In the genomic region with DNA sequence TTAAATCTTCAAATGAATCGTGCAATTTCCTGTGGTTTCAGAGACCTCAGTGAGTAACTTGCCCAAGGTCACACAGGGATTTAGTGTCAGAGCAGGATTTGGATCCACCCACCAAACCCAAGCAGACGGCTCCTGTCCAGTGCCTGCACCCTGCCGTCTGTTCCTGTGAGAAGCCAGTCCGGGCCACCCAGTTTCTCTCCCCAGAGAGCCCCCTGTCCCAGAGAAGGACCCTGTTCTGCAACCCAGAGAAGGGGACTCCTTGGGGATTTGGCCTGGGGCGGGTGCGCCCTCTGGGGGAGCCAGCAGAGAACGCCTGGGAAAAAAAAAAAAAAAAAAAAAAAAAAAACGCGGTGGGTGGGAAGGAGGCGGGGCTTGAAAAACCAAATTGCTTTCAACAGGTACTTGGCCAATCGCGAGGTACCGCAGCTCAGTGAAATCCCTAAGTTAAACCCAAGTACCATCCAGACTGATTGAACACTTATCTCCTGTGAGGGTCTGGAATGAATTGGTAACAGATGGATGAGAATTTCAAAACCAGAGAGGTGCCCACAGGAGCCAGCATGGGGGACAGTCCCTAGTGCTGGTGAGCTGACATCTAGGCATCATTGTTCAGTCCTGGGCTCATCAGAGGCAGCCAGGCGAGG, we compare ENCODE assay signal across 9 cellular contexts. TPM values are rescaled to one million over a fixed set of nuclear protein-coding genes. Genes with fewer than 3 reads are reported as not detected.
DNase-seq lines count a peak whose midpoint lies in the region; ATAC-seq and TF ChIP-seq lines count a peak whose summit lies in the region.
"Had no signal": no experiment of that assay in that cellular context is flagged by ENCODE, and none has a peak within 500 bp of the region (broad histone marks: within the 10 kb centered on the region; RNA-seq: fewer than 3 reads in every experiment).

No MANE protein-coding gene starts in this region.

- intact Hi-C loops in upper lobe of right lung (cut with DNase I): loop anchor here (10.0 kb wide), 1 partner anchor 144 kb away; no protein-coding TSS in a partner anchor

- H3K4me3 Mint-ChIP-seq in activated CD8-positive, alpha-beta memory T cell treated with anti-CD3 and anti-CD28 coated beads, Interleukin-2, amount 10 ng/mL, durations not matched to agents 7 days and 5 days: no peak overlapping the region

- no peak overlapping the region for H2BK5ac ChIP-seq in neuronal stem cell (ENCODE audit: low read length)

- no peak overlapping the region for H3K18ac ChIP-seq in neuronal stem cell (ENCODE audit: low read length)

- H4K8ac ChIP-seq in neuronal stem cell (ENCODE audit: low read depth, low read length): no peak overlapping the region

- no peak overlapping the region for H2AK5ac ChIP-seq in neuronal stem cell (ENCODE audit: low read depth, low read length)

- H3K27me3 Mint-ChIP-seq in activated CD8-positive, alpha-beta memory T cell treated with anti-CD3 and anti-CD28 coated beads, Interleukin-2, amount 10 ng/mL, durations not matched to agents 7 days and 5 days: peaks cover 2% of the 10 kb centered on the region

- H3K4ac ChIP-seq in neuronal stem cell (ENCODE audit: low read length): no peak overlapping the region

- H3K4me1 Mint-ChIP-seq in activated CD8-positive, alpha-beta memory T cell treated with anti-CD3 and anti-CD28 coated beads, Interleukin-2, amount 10 ng/mL, durations not matched to agents 7 days and 5 days: peaks cover 18% of the 10 kb centered on the region

- no peak overlapping the region for H3K27ac Mint-ChIP-seq in activated CD8-positive, alpha-beta memory T cell treated with anti-CD3 and anti-CD28 coated beads, Interleukin-2, amount 10 ng/mL, durations not matched to agents 7 days and 5 days

- no CpG with 5 or more reads among the region's 14 CpGs for WGBS in neuronal stem cell (ENCODE audit: extremely low coverage in 2 of 2, insufficient read length in 2 of 2, insufficient replicate concordance in 1 of 2), 2 donors

- ATAC-seq in GM18502 (IDR thresholded peaks at IDR 0.05; ENCODE audit: poor library complexity, unreplicated experiment): peak; percentile 58
- peak; percentile 73 for ATAC-seq in activated CD8-positive, alpha-beta memory T cell treated with anti-CD3 and anti-CD28 coated beads, Interleukin-2, amount 10 ng/mL, durations not matched to agents 7 days and 5 days
- ATAC-seq in upper lobe of right lung: peak; percentile 56
- no peak for ATAC-seq in GM21619 (IDR thresholded peaks at IDR 0.05; ENCODE audit: unreplicated experiment)

- CTCF ChIA-PET in activated CD8-positive, alpha-beta memory T cell treated with anti-CD3 and anti-CD28 coated beads, Interleukin-2, amount 10 ng/mL, durations not matched to agents 7 days and 5 days (lab: Charles Lee): interaction anchor here (0.7 to 3.4 kb wide), 6 partner anchors 36 to 334 kb away, joined by 3 to 22 read pairs (median 4); no protein-coding TSS in a partner anchor

- peak; percentile 12 for DNase-seq in NCI-H2227 treated with DMSO at 0.1 percent for 48 hours (lab: John Stamatoyannopoulos, UW)
- peak; percentile 57 for DNase-seq in activated CD8-positive, alpha-beta memory T cell treated with anti-CD3 and anti-CD28 coated beads, Interleukin-2, amount 10 ng/mL, durations not matched to agents 7 days and 5 days
- peak; percentile 61 for DNase-seq in fibroblast of mammary gland (ENCODE audit: low read depth)
- peak; percentile 69 for DNase-seq in neuronal stem cell (ENCODE audit: low spot score)
- peak; percentile 69 for DNase-seq in upper lobe of right lung

- peaks cover 2% of the 10 kb centered on the region for H3K36me3 Mint-ChIP-seq in activated CD8-positive, alpha-beta memory T cell treated with anti-CD3 and anti-CD28 coated beads, Interleukin-2, amount 10 ng/mL, durations not matched to agents 7 days and 5 days

- no peaks in the 10 kb centered on the region for H3K36me3 ChIP-seq in ACC112 (ENCODE audit: insufficient read depth, low read length)
- no peaks in the 10 kb centered on the region for H3K36me3 ChIP-seq in neuronal stem cell (replicated peaks in 1 of 2; ENCODE audit: control insufficient read depth in 2 of 2, insufficient read depth in 2 of 2, low read length in 2 of 2)
- no peaks in the 10 kb centered on the region for H3K36me3 ChIP-seq in upper lobe of right lung
- H3K36me3 ChIP-seq: neutrophil had no signal

- no peaks in the 10 kb centered on the region for H3K79me2 ChIP-seq in ACC112 (ENCODE audit: control insufficient read depth, insufficient read depth, low read length, unreplicated experiment)

- H3K27ac ChIP-seq in ACC112 (ENCODE audit: low read depth, low read length): no peak overlapping the region
- no peak overlapping the region for H3K27ac ChIP-seq in neuronal stem cell (replicated peaks; ENCODE audit: low read length)
- H3K27ac ChIP-seq in upper lobe of right lung: no peak overlapping the region
- H3K27ac ChIP-seq: neutrophil had no signal

- H3K4me1 ChIP-seq in ACC112 (ENCODE audit: control insufficient read depth, insufficient read depth, low read length, unreplicated experiment): peaks cover 7% of the 10 kb centered on the region
- H3K4me1 ChIP-seq in neuronal stem cell (ENCODE audit: control insufficient read depth in 2 of 2, insufficient read depth in 1 of 2, low read depth in 1 of 2, low read length in 2 of 2): no peaks in the 10 kb centered on the region
- peaks cover 8% of the 10 kb centered on the region for H3K4me1 ChIP-seq in upper lobe of right lung

- no peak overlapping the region for H3K23ac ChIP-seq in neuronal stem cell (ENCODE audit: low read depth, low read length, poor library complexity)

- no peaks in the 10 kb centered on the region for H3K9me3 Mint-ChIP-seq in activated CD8-positive, alpha-beta memory T cell treated with anti-CD3 and anti-CD28 coated beads, Interleukin-2, amount 10 ng/mL, durations not matched to agents 7 days and 5 days (ENCODE audit: low read depth)

- H2BK120ac ChIP-seq in neuronal stem cell (ENCODE audit: low read depth, low read length): no peak overlapping the region

- H3K9ac ChIP-seq in neuronal stem cell (ENCODE audit: low read depth, low read length, poor library complexity): no peak overlapping the region

- no peaks in the 10 kb centered on the region for H3K79me1 ChIP-seq in neuronal stem cell (ENCODE audit: low read depth, low read length)

- no peak overlapping the region for H2BK12ac ChIP-seq in neuronal stem cell (ENCODE audit: low read length)

- H2AFZ ChIP-seq in ACC112 (ENCODE audit: low read length, unreplicated experiment) (no peak overlapping the region), neuronal stem cell (ENCODE audit: low read length) (peak overlapping the region; percentile 64)

- H2BK15ac ChIP-seq in neuronal stem cell (ENCODE audit: low read length): no peak overlapping the region

- H3K4me3 ChIP-seq in ACC112 (ENCODE audit: low read depth, low read length) (peak overlapping the region; percentile 43), fibroblast of mammary gland (ENCODE audit: control insufficient read depth, low read depth, low read length) (no peak overlapping the region), neuronal stem cell (ENCODE audit: low read length in 2 of 2) (no peak overlapping the region), upper lobe of right lung (no peak overlapping the region)

- H3K27me3 ChIP-seq in ACC112 (ENCODE audit: insufficient read depth, low read length) (0 out of 2 replicates have a peak, but pooled peaks cover 5% of the 10 kb centered on the region), neuronal stem cell (ENCODE audit: control insufficient read depth in 3 of 3, insufficient read depth in 3 of 3, low read depth in 1 of 3, low read length in 3 of 3) (no peaks in the 10 kb centered on the region), upper lobe of right lung (no peaks in the 10 kb centered on the region)

- H3K9me3 ChIP-seq in neuronal stem cell (replicated peaks in 1 of 2; ENCODE audit: control insufficient read depth in 2 of 2, insufficient read depth in 1 of 2, low read depth in 1 of 2, low read length in 2 of 2): peaks cover 0 to 10% of the 10 kb centered on the region in 2 donors
- H3K9me3 ChIP-seq in upper lobe of right lung: no peaks in the 10 kb centered on the region
- H3K9me3 ChIP-seq: neutrophil had no signal

- no peak overlapping the region for H3K4me2 ChIP-seq in neuronal stem cell (ENCODE audit: insufficient read depth, low read length, poor library complexity, severe bottlenecking)

- no peak overlapping the region for H4K91ac ChIP-seq in neuronal stem cell (ENCODE audit: low read depth, low read length, poor library complexity)

- TF ChIP-seq CTCF in fibroblast of mammary gland (conservative IDR thresholded peaks at IDR 0.05; ENCODE audit: control insufficient read depth, insufficient read depth, low read depth, low read length) (peak; percentile 53), upper lobe of right lung (IDR thresholded peaks at IDR 0.05) (peak; percentile 63)

- H3K14ac ChIP-seq in neuronal stem cell (ENCODE audit: low read length): no peak overlapping the region

RNA-seq across cellular contexts. Expression of a gene that starts 30.9 kb away (rescaled TPM):
- total RNA-seq in activated CD8-positive, alpha-beta memory T cell treated with anti-CD3 and anti-CD28 coated beads, Interleukin-2, amount 10 ng/mL, durations not matched to agents 7 days and 5 days: under 1 TPM in 1 of 2 experiments, not detected in 1; 0.16 TPM
- polyA plus RNA-seq in neuronal stem cell (2013, experiment 1 of 2): 1.6 TPM
- polyA plus RNA-seq in neuronal stem cell (2013, experiment 2 of 2): 1.5 TPM
- 7.8 TPM for total RNA-seq in upper lobe of right lung

Comparison
In these comparisons a context has a peak if more than half of its experiments do, and no peak if none do; other contexts are left out.
1. DNase-seq: peak in every context shown above with its lines; median percentile 69 in neuronal stem cell; 69 in upper lobe of right lung; 61 in fibroblast of mammary gland; 57 in activated CD8-positive, alpha-beta memory T cell treated with anti-CD3 and anti-CD28 coated beads, Interleukin-2, amount 10 ng/mL, durations not matched to agents 7 days and 5 days; 12 in NCI-H2227 treated with DMSO at 0.1 percent for 48 hours.